ENCODE assay signal across 8 cellular contexts in genomic region chr6:24359640-24360454, GRCh38. TPM values are rescaled to one million over a fixed set of nuclear protein-coding genes. Genes with fewer than 3 reads are reported as not detected.
DNase-seq lines count a peak whose midpoint lies in the region; ATAC-seq, FAIRE-seq and TF ChIP-seq lines count a peak whose summit lies in the region.

No MANE protein-coding gene starts in this region.

- POLR2A ChIA-PET in GM12878 (lab: Charles Lee): interaction anchor here (0.7 kb wide), 1 partner anchor 56 kb away, joined by 3 read pairs; no protein-coding TSS in a partner anchor

- H2AFZ ChIP-seq in GM12878 (ENCODE audit: control insufficient read depth, low read depth, low read length): peak overlapping the region; percentile 53

- TF ChIP-seq EP300 in GM12878 (IDR thresholded peaks at IDR 0.05; ENCODE audit: borderline replicate concordance in 1 of 2, control insufficient read depth in 1 of 2, low read depth in 2 of 2, low read length in 2 of 2): no peak; a peak in 1 of 4 replicates

- H3K4me1 ChIP-seq in GM12878 (ENCODE audit: control insufficient read depth, insufficient read depth, low read length): no peaks in the 10 kb centered on the region; the same call in 1 of the 2 replicates

- peak overlapping the region; percentile 82 for H3K4me2 ChIP-seq in GM12878 (ENCODE audit: control insufficient read depth, insufficient read depth)

- intact Hi-C loops in GM12878 (cut with micrococcal nuclease; ENCODE audit: unreplicated experiment): loop anchor here (5.0 kb wide), 1 partner anchor 293 kb away; no protein-coding TSS in a partner anchor
- intact Hi-C loops in sciatic nerve (cut with DNase I): no loop called here

- BruUV-seq in GM12878 (replicated peaks; lab: Mats Ljungman, UMichigan): no TSS peak

- RAD21 ChIA-PET in GM12878 (lab: Charles Lee; ENCODE audit: unreplicated experiment): interaction anchor here (0.7 to 1.9 kb wide), 3 partner anchors 49 to 163 kb away, joined by 4 to 12 read pairs (median 7); no protein-coding TSS in a partner anchor

- ATAC-seq in GM18505 (IDR thresholded peaks at IDR 0.05; ENCODE audit: unreplicated experiment) (peak; percentile 91), HG02981 (IDR thresholded peaks at IDR 0.05; ENCODE audit: unreplicated experiment) (peak; percentile 87), GM12878 (peak; percentile 97), sciatic nerve (peak; percentile 88)

- 8% methylated on average over 39 of the region's 55 CpGs for WGBS in GM12878 (ENCODE audit: insufficient coverage, insufficient replicate concordance, low lambda C conversion rate, missing lambda C conversion rate)

- peaks cover 0 to 2% of the 10 kb centered on the region in 2 experiments; a peak in 1 of 4 replicates for H3K27me3 ChIP-seq in GM12878 (replicated peaks in 1 of 2; ENCODE audit: control insufficient read depth in 2 of 2, insufficient read depth in 2 of 2, low read length in 1 of 2)

- in situ Hi-C loops in GM12878 (cut with MboI): no loop called here

- peak overlapping the region; percentile 17; the same call in 1 of the 2 replicates for H3K4me3 ChIP-seq in GM12878

- peak; percentile 56 to 91 (median 85) for TF ChIP-seq CTCF in GM12878 (IDR thresholded peaks at IDR 0.05 in 2 of 3, conservative IDR thresholded peaks at IDR 0.05 in 1 of 3; ENCODE audit: control insufficient read depth in 2 of 3, extremely low read depth in 1 of 3, insufficient read depth in 1 of 3, low read depth in 3 of 3, low read length in 3 of 3)

- peak; percentile 78 for FAIRE-seq in GM12878 (lab: Jason Lieb, UNC)

- no peak overlapping the region; the same call in 1 of the 2 replicates for H3K9ac ChIP-seq in GM12878 (ENCODE audit: control insufficient read depth, insufficient read depth, low read length)

- H3K36me3 ChIP-seq in GM12878 (ENCODE audit: control insufficient read depth in 2 of 2, insufficient read depth in 2 of 2, low read length in 1 of 2): no peaks in the 10 kb centered on the region

- TF ChIP-seq RAD21 in GM12878 (IDR thresholded peaks at IDR 0.05; ENCODE audit: insufficient read depth, low read depth, low read length): peak; percentile 49; the same call in 1 of the 2 replicates

- CTCF ChIA-PET in GM12878 (lab: Yijun Ruan, JAX): interaction anchor here (0.6 to 2.1 kb wide), 17 partner anchors 10 to 380 kb away, joined by 3 to 19 read pairs (median 3); partner anchors contain the start of gene MRS2

- no peak overlapping the region for H3K27ac ChIP-seq in GM12878 (ENCODE audit: control insufficient read depth, insufficient read depth)

- SMC1A ChIA-PET in GM12878 (lab: Charles Lee; ENCODE audit: uncharacterized antibody, unreplicated experiment): interaction anchor here (1.1 to 1.3 kb wide), 3 partner anchors 49 to 113 kb away, joined by 3 to 5 read pairs (median 4); no protein-coding TSS in a partner anchor

- H4K20me1 ChIP-seq in GM12878 (ENCODE audit: control insufficient read depth, insufficient read depth): no peaks in the 10 kb centered on the region

- no peaks in the 10 kb centered on the region for H3K9me3 ChIP-seq in GM12878 (replicated peaks; ENCODE audit: control insufficient read depth, insufficient read depth, low read length)

- DNase-seq in NCI-H2029 (lab: John Stamatoyannopoulos, UW): peak; percentile 100
- DNase-seq in T1000 (lab: John Stamatoyannopoulos, UW): peak; percentile 90
- DNase-seq in GM12878 (ENCODE audit: low read depth, low spot score): peak; percentile 28
- DNase-seq in iPS DF 4.7 (ENCODE audit: extremely low read depth, low spot score): peak; percentile 62
- peak; percentile 81 for DNase-seq in sciatic nerve (ENCODE audit: low spot score)
- DNase-seq in cortex of kidney (lab: John Stamatoyannopoulos, UW): no peak

- no peaks in the 10 kb centered on the region for H3K79me2 ChIP-seq in GM12878 (ENCODE audit: control insufficient read depth, insufficient read depth, low read length)

- TF ChIP-seq POLR2A in GM18505 (IDR thresholded peaks at IDR 0.05; ENCODE audit: borderline replicate concordance, extremely low read depth, insufficient read depth, insufficient read length) (no peak), GM12878 (IDR thresholded peaks at IDR 0.05; ENCODE audit: low read depth, low read length) (no peak)

TF ChIP-seq in GM12878, 131 proteins besides CTCF, POLR2A, EP300 and RAD21 (continues in another document):
- TF ChIP-seq CHD1 (IDR thresholded peaks at IDR 0.05; ENCODE audit: low read depth, low read length) (no peak), NBN (IDR thresholded peaks at IDR 0.05) (0 out of 2 replicates have a peak, but pooled peaks have one; percentile 36), MYB (IDR thresholded peaks at IDR 0.05; ENCODE audit: borderline replicate concordance, low read depth, low read length) (no peak), BRCA1 (IDR thresholded peaks at IDR 0.05; ENCODE audit: low read depth, low read length) (no peak), NR2C1 (IDR thresholded peaks at IDR 0.05) (no peak), BHLHE40 (IDR thresholded peaks at IDR 0.05; ENCODE audit: borderline replicate concordance in 1 of 2, low read depth in 2 of 2, low read length in 1 of 2) (peak; percentile 93 to 98), SREBF2 (IDR thresholded peaks at IDR 0.05; ENCODE audit: low read length) (no peak), EED (IDR thresholded peaks at IDR 0.05; ENCODE audit: low read depth) (peak; percentile 19; the same call in 1 of the 2 replicates), ATF2 (IDR thresholded peaks at IDR 0.05; ENCODE audit: low read length) (no peak), BCL11A (IDR thresholded peaks at IDR 0.05; ENCODE audit: low read depth, low read length) (no peak), TAF1 (IDR thresholded peaks at IDR 0.05; ENCODE audit: borderline replicate concordance, low read depth, low read length) (no peak), ZNF207 (IDR thresholded peaks at IDR 0.05; ENCODE audit: borderline replicate concordance) (no peak), EGR1 (IDR thresholded peaks at IDR 0.05; ENCODE audit: borderline replicate concordance in 1 of 2, low read depth in 2 of 2, low read length in 2 of 2) (peak in 1 of 2 experiments; percentile 66; a peak in 1 of 3 replicates), ZNF24 (IDR thresholded peaks at IDR 0.05) (peak; percentile 97), SUZ12 (IDR thresholded peaks at IDR 0.05; ENCODE audit: unreplicated experiment) (no peak)

RNA-seq across cellular contexts. Expression of gene DCDC2, which starts 2.0 kb away (rescaled TPM):
- not detected in 2 replicates for total RNA-seq in GM12878 (2013; cell fraction: nucleolus; rRNA removed)
- under 0.01 TPM in 1 of 2 replicates, not detected in the other for total RNA-seq in GM12878 (2014; rRNA removed)
- total RNA-seq in GM12878 (2014; rRNA removed; fragmentation: Illumina TruSeq; extraction: Trizol): not detected in 2 replicates
- not detected in 2 replicates for total RNA-seq in GM12878 (2021)
- not detected for polyA plus RNA-seq in GM12878 (2011; ENCODE audit: low read depth)
- not detected in 2 replicates for polyA plus RNA-seq in GM12878 (2011; rRNA removed)
- not detected in 2 replicates for polyA plus RNA-seq in GM12878 (2011; cell fraction: cytosol; rRNA removed)
- not detected in 2 replicates for polyA plus RNA-seq in GM12878 (2011; cell fraction: nucleus; rRNA removed)
- polyA plus RNA-seq in GM12878 (2012): 0.03 TPM in 2 replicates
- polyA plus RNA-seq in GM12878 (2014; fragmentation: Illumina TruSeq; extraction: Trizol): 0.03 and 0.11 TPM in 2 replicates
- not detected for polyA plus RNA-seq in GM12878 (2014; fragmentation: Nextera tagmentation; extraction: Ambion mirVana)
- polyA plus RNA-seq in GM12878 (2014; rRNA removed): not detected in 2 replicates
- polyA plus RNA-seq in GM12878 (2016; fragmentation: Nextera tagmentation; extraction: Ambion mirVana): not detected
- polyA minus RNA-seq in GM12878 (2011; rRNA and poly(A)+ RNA removed): not detected in 2 replicates
- not detected in 2 replicates for polyA minus RNA-seq in GM12878 (2011; cell fraction: cytosol; rRNA and poly(A)+ RNA removed)
- not detected in 2 replicates for polyA minus RNA-seq in GM12878 (2011; cell fraction: nucleus; rRNA and poly(A)+ RNA removed)
- total RNA-seq in sciatic nerve: not detected

RNA-seq across cellular contexts. Expression of gene MRS2, which starts 42.9 kb away (rescaled TPM):
- total RNA-seq in GM12878 (2013; cell fraction: nucleolus; rRNA removed): 42.0 and 42.2 TPM in 2 replicates
- 18.0 and 20.7 TPM in 2 replicates for total RNA-seq in GM12878 (2014; rRNA removed)
- 20.9 and 22.0 TPM in 2 replicates for total RNA-seq in GM12878 (2014; rRNA removed; fragmentation: Illumina TruSeq; extraction: Trizol)
- 25.6 and 25.7 TPM in 2 replicates for total RNA-seq in GM12878 (2021)
- 9.4 TPM for polyA plus RNA-seq in GM12878 (2011; ENCODE audit: low read depth)
- polyA plus RNA-seq in GM12878 (2011; rRNA removed): 29.0 and 43.5 TPM in 2 replicates
- 14.7 and 17.7 TPM in 2 replicates for polyA plus RNA-seq in GM12878 (2011; cell fraction: cytosol; rRNA removed)
- 20.2 and 21.8 TPM in 2 replicates for polyA plus RNA-seq in GM12878 (2011; cell fraction: nucleus; rRNA removed)
- polyA plus RNA-seq in GM12878 (2012): 11.5 and 16.5 TPM in 2 replicates
- polyA plus RNA-seq in GM12878 (2014; fragmentation: Illumina TruSeq; extraction: Trizol): 23.7 and 26.2 TPM in 2 replicates
- polyA plus RNA-seq in GM12878 (2014; fragmentation: Nextera tagmentation; extraction: Ambion mirVana): 10 to 100 TPM in 1 of 2 experiments, 1 to 10 TPM in 1; 7.5 to 12.6 TPM
- polyA plus RNA-seq in GM12878 (2014; rRNA removed): 19.0 and 24.8 TPM in 2 replicates
- polyA plus RNA-seq in GM12878 (2016; fragmentation: Nextera tagmentation; extraction: Ambion mirVana): 10 to 100 TPM; 26.7 to 29.9 TPM
- polyA minus RNA-seq in GM12878 (2011; rRNA and poly(A)+ RNA removed): 16.8 and 23.3 TPM in 2 replicates
- 13.7 and 16.4 TPM in 2 replicates for polyA minus RNA-seq in GM12878 (2011; cell fraction: cytosol; rRNA and poly(A)+ RNA removed)
- 15.2 and 18.7 TPM in 2 replicates for polyA minus RNA-seq in GM12878 (2011; cell fraction: nucleus; rRNA and poly(A)+ RNA removed)
- 20.5 TPM for total RNA-seq in sciatic nerve
